ENCODE assay signal across 8 cellular contexts in the genomic region with DNA sequence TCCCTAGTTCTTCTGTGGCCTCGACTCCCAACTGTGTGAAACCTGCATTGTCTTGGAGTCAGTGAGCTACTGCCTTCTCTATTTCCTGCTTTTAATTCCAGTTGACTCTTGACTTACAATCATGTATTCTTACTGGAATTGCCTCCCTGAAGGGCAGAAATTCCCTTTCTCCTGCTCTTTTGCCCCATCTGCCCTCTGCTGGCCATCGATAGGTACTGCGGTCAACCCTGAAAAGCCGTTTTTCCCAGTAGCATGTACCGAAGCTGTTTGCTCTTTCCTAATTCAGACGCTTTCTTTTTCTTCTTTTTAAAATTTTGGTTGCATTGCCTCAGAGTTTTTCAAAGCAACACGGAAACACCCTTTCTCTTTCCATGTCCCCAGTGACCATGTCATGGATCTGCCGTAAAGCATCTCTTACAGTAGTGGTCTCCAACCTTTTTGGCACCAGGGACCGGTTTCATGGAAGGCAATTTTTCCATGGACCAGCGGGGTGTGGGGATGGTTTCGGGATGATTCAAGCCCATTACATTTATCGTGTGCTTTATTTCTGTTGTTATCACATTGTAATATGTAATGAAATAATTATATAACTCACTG.
DNase-seq lines count a peak whose midpoint lies in the region; ATAC-seq and TF ChIP-seq lines count a peak whose summit lies in the region.

No MANE protein-coding gene starts in this region.

- no peak overlapping the region for H3K27ac Mint-ChIP-seq in activated CD8-positive, alpha-beta T cell treated with anti-CD3 and anti-CD28 coated beads, Interleukin-2, amount 10 ng/mL, durations not matched to agents 7 days and 5 days
- H3K27ac Mint-ChIP-seq in naive B cell, result no peak overlapping the region

- H3K27ac ChIP-seq in suprapubic skin, result no peak overlapping the region

- ATAC-seq in activated CD8-positive, alpha-beta T cell treated with anti-CD3 and anti-CD28 coated beads, Interleukin-2, amount 10 ng/mL, durations not matched to agents 7 days and 5 days, result no peak
- no peak for ATAC-seq in naive B cell (ENCODE audit: low read depth in 2 of 2)
- ATAC-seq in GM19395 (IDR thresholded peaks at IDR 0.05; ENCODE audit: unreplicated experiment), result no peak

- WGBS in suprapubic skin, result 32% methylated on average over 12 of the region's 12 CpGs

- TF ChIP-seq EP300 in suprapubic skin (IDR thresholded peaks at IDR 0.05), result no peak

- DNase-seq in ACHN (peak; percentile 57), NCI-H2171 (lab: John Stamatoyannopoulos, UW) (peak; percentile 36), erythroblast (lab: John Stamatoyannopoulos, UW) (peak; percentile 24 to 62), naive B cell (peak; percentile 1), suprapubic skin (ENCODE audit: low spot score in 2 of 2) (no peak)
- peak; percentile 43 for DNase-seq in activated CD8-positive, alpha-beta T cell treated with anti-CD3 and anti-CD28 coated beads, Interleukin-2, amount 10 ng/mL, durations not matched to agents 7 days and 5 days

- H3K36me3 ChIP-seq in suprapubic skin, result no peaks in the 10 kb centered on the region

- TF ChIP-seq POLR2A in erythroblast (IDR thresholded peaks at IDR 0.05; ENCODE audit: low read length), result no peak
- TF ChIP-seq POLR2A in suprapubic skin (IDR thresholded peaks at IDR 0.05), result no peak

- no peaks in the 10 kb centered on the region for H3K4me1 Mint-ChIP-seq in activated CD8-positive, alpha-beta T cell treated with anti-CD3 and anti-CD28 coated beads, Interleukin-2, amount 10 ng/mL, durations not matched to agents 7 days and 5 days (ENCODE audit: low read depth)
- H3K4me1 Mint-ChIP-seq in naive B cell, result no peaks in the 10 kb centered on the region

- TF ChIP-seq CTCF in GM12872 (IDR thresholded peaks at IDR 0.05; ENCODE audit: insufficient read depth, low read depth, low read length) (peak; percentile 94), suprapubic skin (IDR thresholded peaks at IDR 0.05) (peak; percentile 73 to 90)

- H3K36me3 Mint-ChIP-seq in activated CD8-positive, alpha-beta T cell treated with anti-CD3 and anti-CD28 coated beads, Interleukin-2, amount 10 ng/mL, durations not matched to agents 7 days and 5 days (ENCODE audit: low read depth), result no peaks in the 10 kb centered on the region
- no peaks in the 10 kb centered on the region for H3K36me3 Mint-ChIP-seq in naive B cell

- no peaks in the 10 kb centered on the region for H3K27me3 ChIP-seq in suprapubic skin

- H3K9me3 Mint-ChIP-seq in activated CD8-positive, alpha-beta T cell treated with anti-CD3 and anti-CD28 coated beads, Interleukin-2, amount 10 ng/mL, durations not matched to agents 7 days and 5 days (ENCODE audit: insufficient read depth), result no peaks in the 10 kb centered on the region
- no peaks in the 10 kb centered on the region for H3K9me3 Mint-ChIP-seq in naive B cell

- peaks cover 6% of the 10 kb centered on the region for H3K4me1 ChIP-seq in suprapubic skin

- H3K4me3 Mint-ChIP-seq in activated CD8-positive, alpha-beta T cell treated with anti-CD3 and anti-CD28 coated beads, Interleukin-2, amount 10 ng/mL, durations not matched to agents 7 days and 5 days, result no peak overlapping the region
- H3K4me3 Mint-ChIP-seq in naive B cell, result no peak overlapping the region

- in situ Hi-C loops in ACHN (cut with HindIII; ENCODE audit: low pct_ligation_motif_present, low pct_unique_long_range_greater_than_20kb, low sequenced_read_pairs), result no loop called here

- CTCF ChIA-PET in activated CD8-positive, alpha-beta T cell treated with anti-CD3 and anti-CD28 coated beads, Interleukin-2, amount 10 ng/mL, durations not matched to agents 7 days and 5 days (lab: Charles Lee), result interaction anchor here (1.2 to 2.6 kb wide), 5 partner anchors 69 to 578 kb away, joined by 3 to 14 read pairs (median 4); no protein-coding TSS in a partner anchor

- H3K9me3 ChIP-seq in suprapubic skin, result no peaks in the 10 kb centered on the region

- peak overlapping the region; percentile 27 for H3K4me3 ChIP-seq in suprapubic skin

- POLR2A ChIA-PET in activated CD8-positive, alpha-beta T cell treated with anti-CD3 and anti-CD28 coated beads, Interleukin-2, amount 10 ng/mL, durations not matched to agents 7 days and 5 days (lab: Charles Lee), result no interaction called here

- H3K27me3 Mint-ChIP-seq in activated CD8-positive, alpha-beta T cell treated with anti-CD3 and anti-CD28 coated beads, Interleukin-2, amount 10 ng/mL, durations not matched to agents 7 days and 5 days (ENCODE audit: low read depth), result no peaks in the 10 kb centered on the region
- H3K27me3 Mint-ChIP-seq in naive B cell, result peaks cover 4 to 16% (median 13%) of the 10 kb centered on the region in 3 donors

Comparison
In these comparisons a context has a peak if more than half of its experiments do, and no peak if none do; other contexts are left out.
1. DNase-seq: peak in ACHN (single experiment), NCI-H2171 (single experiment), activated CD8-positive, alpha-beta T cell treated with anti-CD3 and anti-CD28 coated beads, Interleukin-2, amount 10 ng/mL, durations not matched to agents 7 days and 5 days (single experiment), erythroblast (2 of 2) and naive B cell (single experiment); none in suprapubic skin (0 of 2).